In the genomic region with DNA sequence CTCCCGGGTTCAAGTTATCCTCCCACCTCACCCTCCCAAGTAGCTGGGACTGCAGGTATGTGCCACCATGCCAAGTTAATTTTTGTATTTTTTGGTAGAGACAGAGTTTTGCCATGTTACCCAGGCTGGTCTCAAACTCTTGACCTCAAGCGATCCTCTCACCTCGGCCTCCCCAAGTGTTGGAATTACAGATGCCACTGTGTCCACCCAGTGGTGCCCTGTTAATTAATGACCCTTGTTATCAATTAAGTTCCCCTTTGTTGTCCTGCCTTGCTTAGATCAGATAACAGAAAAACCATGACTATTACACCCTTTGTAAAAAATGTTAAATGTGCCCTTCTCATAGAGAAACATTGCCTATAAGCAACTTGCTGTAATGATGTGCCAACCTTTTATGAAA, we compare ENCODE assay signal across 25 cellular contexts. TPM values are rescaled to one million over a fixed set of nuclear protein-coding genes. Genes with fewer than 3 reads are reported as not detected.
"Had no signal": no experiment of that assay in that cellular context is flagged by ENCODE, and none has a peak within 500 bp of the region (broad histone marks: within the 10 kb centered on the region; RNA-seq: fewer than 3 reads in every experiment).

No MANE protein-coding gene starts in this region.

- H3K9me3 ChIP-seq: ascending aorta had no signal

- H3K27me3 ChIP-seq: ascending aorta had no signal

- H3K4me1 ChIP-seq: ascending aorta had no signal

- H3K36me3 ChIP-seq: ascending aorta had no signal

- H3K27ac ChIP-seq: ascending aorta had no signal

- DNase-seq: activated CD4-positive, alpha-beta memory T cell treated with anti-CD3 and anti-CD28 coated beads for 36 hours; activated CD4-positive, alpha-beta T cell treated with anti-CD3 and anti-CD28 coated beads, Interleukin-2, amount 10 ng/mL, durations not matched to agents 7 days and 5 days; activated CD4-positive, CD25-positive, alpha-beta regulatory T cell; activated CD8-positive, alpha-beta memory T cell treated with anti-CD3 and anti-CD28 coated beads for 24 hours; activated effector memory CD4-positive, alpha-beta T cell treated with anti-CD3 and anti-CD28 coated beads, Interleukin-2, amount 50 U/mL, for 16 hours; activated naive CD4-positive, alpha-beta T cell treated with Interleukin-2 at 50 U/mL for 16 hours; activated naive CD8-positive, alpha-beta T cell treated with anti-CD3 and anti-CD28 coated beads, Interleukin-2, amount 50 U/mL, for 24 hours; activated T-cell treated with anti-CD3 and anti-CD28 coated beads, Interleukin-2, amount 50 U/mL, for 4 hours; amniotic stem cell; Karpas-422; MM.1S; NCI-H1105; NCI-H1436; NCI-H1694 treated with DMSO at 0.1 percent for 48 hours; NCI-H2029 treated with DMSO at 0.1 percent for 48 hours; NCI-H345; NCI-H510A; NCI-H69; NK-92 treated with Interleukin-12 subunit alpha and Interleukin-12 subunit beta, amount 100 ng/mL, for 24 hours; SIG-M5; T-cell; T-helper 2 cell; T1000 had no signal

- H3K4me3 ChIP-seq: ascending aorta had no signal

RNA-seq across cellular contexts. Expression of gene IGFL1, which starts 34.4 kb away (rescaled TPM):
- total RNA-seq: activated CD4-positive, alpha-beta memory T cell treated with anti-CD3 and anti-CD28 coated beads for 36 hours; activated CD4-positive, alpha-beta T cell treated with anti-CD3 and anti-CD28 coated beads, Interleukin-2, amount 10 ng/mL, durations not matched to agents 7 days and 5 days; activated naive CD4-positive, alpha-beta T cell treated with anti-CD3 and anti-CD28 coated beads, Interleukin-2, amount 50 U/mL, for 72 hours; activated T-cell treated with anti-CD3 and anti-CD28 coated beads, Interleukin-2, amount 50 U/mL, for 4 hours; ascending aorta; T-cell had no signal

RNA-seq across cellular contexts. Expression of gene IGFL2, which starts 47.1 kb away (rescaled TPM):
- total RNA-seq: activated CD4-positive, alpha-beta memory T cell treated with anti-CD3 and anti-CD28 coated beads for 36 hours; activated CD4-positive, alpha-beta T cell treated with anti-CD3 and anti-CD28 coated beads, Interleukin-2, amount 10 ng/mL, durations not matched to agents 7 days and 5 days; activated T-cell treated with anti-CD3 and anti-CD28 coated beads, Interleukin-2, amount 50 U/mL, for 4 hours; ascending aorta had no signal
